Comparison of ENCODE assay signal across 25 cellular contexts in genomic region chr7:42254217-42254616, GRCh38. TPM values are rescaled to one million over a fixed set of nuclear protein-coding genes. Genes with fewer than 3 reads are reported as not detected.
DNase-seq lines count a peak whose midpoint lies in the region; ATAC-seq and TF ChIP-seq lines count a peak whose summit lies in the region.
"Had no signal": no experiment of that assay in that cellular context is flagged by ENCODE, and none has a peak within 500 bp of the region (broad histone marks: within the 10 kb centered on the region; RNA-seq: fewer than 3 reads in every experiment).

No MANE protein-coding gene starts in this region.

- no peaks in the 10 kb centered on the region for H3K27me3 ChIP-seq in breast epithelium
- H3K27me3 ChIP-seq: heart right ventricle, neural progenitor cell had no signal

- no peak for TF ChIP-seq POLR2A in breast epithelium (IDR thresholded peaks at IDR 0.05)

- H3K27ac ChIP-seq in breast epithelium, result no peak overlapping the region
- H3K27ac ChIP-seq: coronary artery, heart right ventricle, neural progenitor cell had no signal

- H3K27ac Mint-ChIP-seq in MCF 10A (ENCODE audit: low read depth, unreplicated experiment) (peak overlapping the region; percentile 65), nephron progenitor cell (no peak overlapping the region)
- H3K27ac Mint-ChIP-seq: activated CD8-positive, alpha-beta memory T cell treated with anti-CD3 and anti-CD28 coated beads, Interleukin-2, amount 10 ng/mL, durations not matched to agents 7 days and 5 days; mesothelial cell of epicardium; type B pancreatic cell had no signal

- H3K4me1 ChIP-seq in breast epithelium, result no peaks in the 10 kb centered on the region
- H3K4me1 ChIP-seq: heart right ventricle, neural progenitor cell had no signal

- intact Hi-C loops in MCF 10A (cut with micrococcal nuclease) (no loop called here), breast epithelium (cut with DNase I; ENCODE audit: low total_unique reads) (no loop called here)

- TF ChIP-seq CTCF in MCF 10A (IDR thresholded peaks at IDR 0.05; ENCODE audit: unreplicated experiment) (no peak), breast epithelium (IDR thresholded peaks at IDR 0.05) (no peak), nephron progenitor cell (IDR thresholded peaks at IDR 0.05) (no peak)

- DNase-seq in MCF 10A (ENCODE audit: unreplicated experiment), result peak; percentile 84
- DNase-seq in breast epithelium (ENCODE audit: low spot score in 2 of 2), result no peak
- DNase-seq in SKM-1 (lab: John Stamatoyannopoulos, UW; ENCODE audit: unreplicated experiment), result peak; percentile 36
- DNase-seq in fibroblast of peridontal ligament (ENCODE audit: extremely low read depth), result peak; percentile 59
- peak; percentile 68 for DNase-seq in stromal cell of bone marrow (ENCODE audit: low read depth)
- DNase-seq in nephron progenitor cell, result no peak
- DNase-seq in DMS79 treated with DMSO at 0.1 percent for 48 hours (lab: John Stamatoyannopoulos, UW), result no peak
- DNase-seq: 8988T; activated CD8-positive, alpha-beta memory T cell treated with anti-CD3 and anti-CD28 coated beads, Interleukin-2, amount 10 ng/mL, durations not matched to agents 7 days and 5 days; activated gamma-delta T cell treated with Interleukin-2 at 50 U/mL for 16 hours; C1 segment of cervical spinal cord; H7; heart right ventricle; islet precursor cell; Karpas-422; NCI-H1436 treated with DMSO at 0.1 percent for 48 hours; NK-92 treated with Interleukin-12 subunit alpha and Interleukin-12 subunit beta, amount 100 ng/mL, for 24 hours; retina; stimulated activated naive CD4-positive, alpha-beta T cell treated with Interleukin-2 at 50 U/mL for 16 hours; T-helper 9 cell had no signal

- H3K27me3 Mint-ChIP-seq in MCF 10A (ENCODE audit: insufficient read depth, unreplicated experiment) (no peaks in the 10 kb centered on the region), nephron progenitor cell (ENCODE audit: low read depth, poor library complexity) (peaks cover 3% of the 10 kb centered on the region)
- H3K27me3 Mint-ChIP-seq: activated CD8-positive, alpha-beta memory T cell treated with anti-CD3 and anti-CD28 coated beads, Interleukin-2, amount 10 ng/mL, durations not matched to agents 7 days and 5 days; type B pancreatic cell had no signal

- POLR2A ChIA-PET in MCF 10A (lab: Yijun Ruan, JAX), result no interaction called here

- no TSS peak for BruUV-seq in MCF 10A (replicated peaks; lab: Mats Ljungman, UMichigan)

- no peaks in the 10 kb centered on the region for H3K36me3 Mint-ChIP-seq in MCF 10A (ENCODE audit: insufficient read depth, unreplicated experiment)
- peaks cover 6% of the 10 kb centered on the region for H3K36me3 Mint-ChIP-seq in nephron progenitor cell (ENCODE audit: low read depth)
- H3K36me3 Mint-ChIP-seq: activated CD8-positive, alpha-beta memory T cell treated with anti-CD3 and anti-CD28 coated beads, Interleukin-2, amount 10 ng/mL, durations not matched to agents 7 days and 5 days; type B pancreatic cell had no signal

- no peak overlapping the region for H3K4me3 ChIP-seq in breast epithelium
- H3K4me3 ChIP-seq: coronary artery, heart right ventricle, neural progenitor cell had no signal

- H3K9me3 ChIP-seq in breast epithelium, result peaks cover 0 to 3% of the 10 kb centered on the region in 2 donors
- H3K9me3 ChIP-seq: heart right ventricle had no signal

- no peak for ATAC-seq in GM19452 (IDR thresholded peaks at IDR 0.05; ENCODE audit: unreplicated experiment)
- ATAC-seq: activated CD8-positive, alpha-beta memory T cell treated with anti-CD3 and anti-CD28 coated beads, Interleukin-2, amount 10 ng/mL, durations not matched to agents 7 days and 5 days had no signal

- H3K9me3 Mint-ChIP-seq in MCF 10A (ENCODE audit: unreplicated experiment) (no peaks in the 10 kb centered on the region), nephron progenitor cell (peaks cover 25% of the 10 kb centered on the region)
- H3K9me3 Mint-ChIP-seq: type B pancreatic cell had no signal

- H3K4me3 Mint-ChIP-seq in MCF 10A (ENCODE audit: unreplicated experiment), result no peak overlapping the region
- H3K4me3 Mint-ChIP-seq in nephron progenitor cell, result no peak overlapping the region
- H3K4me3 Mint-ChIP-seq: activated CD8-positive, alpha-beta memory T cell treated with anti-CD3 and anti-CD28 coated beads, Interleukin-2, amount 10 ng/mL, durations not matched to agents 7 days and 5 days; mesothelial cell of epicardium; neural progenitor cell; type B pancreatic cell had no signal

- H3K4me1 Mint-ChIP-seq in MCF 10A (ENCODE audit: insufficient read depth, unreplicated experiment), result peaks cover 13% of the 10 kb centered on the region
- no peaks in the 10 kb centered on the region for H3K4me1 Mint-ChIP-seq in nephron progenitor cell
- H3K4me1 Mint-ChIP-seq: activated CD8-positive, alpha-beta memory T cell treated with anti-CD3 and anti-CD28 coated beads, Interleukin-2, amount 10 ng/mL, durations not matched to agents 7 days and 5 days; mesothelial cell of epicardium; neural progenitor cell had no signal

- CTCF ChIA-PET in MCF 10A (lab: Yijun Ruan, JAX), result interaction anchor here (0.6 kb wide), 1 partner anchor 10 kb away, joined by 3 read pairs; no protein-coding TSS in a partner anchor

- no peaks in the 10 kb centered on the region for H3K36me3 ChIP-seq in breast epithelium
- H3K36me3 ChIP-seq: heart right ventricle, neural progenitor cell had no signal

RNA-seq across cellular contexts. Expression of gene GLI3, which starts 17.2 kb away (rescaled TPM):
- total RNA-seq in MCF 10A (2022), result 23.1 and 27.6 TPM in 2 replicates
- 10 to 100 TPM; 10.2 to 29.9 (median 22.6) TPM for total RNA-seq in breast epithelium

Comparison
In these comparisons a context has a peak if more than half of its experiments do, and no peak if none do; other contexts are left out.
1. DNase-seq: peak in MCF 10A (single experiment), SKM-1 (single experiment), fibroblast of peridontal ligament (single experiment) and stromal cell of bone marrow (single experiment); none in breast epithelium (0 of 2), nephron progenitor cell (single experiment) and DMS79 treated with DMSO at 0.1 percent for 48 hours (single experiment).